In the genomic region with DNA sequence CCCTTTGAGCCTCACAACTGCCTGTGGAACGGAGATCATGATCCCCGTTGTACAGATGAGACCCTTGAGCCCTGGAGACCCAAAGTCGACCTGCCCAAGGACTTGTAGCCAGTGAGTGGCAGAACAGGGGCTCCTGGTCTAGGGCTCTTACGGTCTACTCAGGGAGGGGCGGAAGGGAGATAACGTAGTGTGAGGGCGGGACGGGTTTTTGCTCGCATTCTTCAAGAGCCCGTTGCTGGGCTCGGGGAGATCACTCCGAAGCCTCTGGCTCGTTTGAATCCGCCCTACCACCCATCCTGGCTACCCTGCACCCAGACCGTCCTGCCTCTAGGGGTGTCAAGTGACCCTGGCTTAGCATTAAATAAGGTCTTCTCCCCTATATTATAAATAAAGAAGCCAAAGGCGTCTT, we compare ENCODE assay signal across 8 cellular contexts. TPM values are rescaled to one million over a fixed set of nuclear protein-coding genes. Genes with fewer than 3 reads are reported as not detected.
A peak's percentile ranks its signal among the peaks of the same experiment; 100 is the strongest.
DNase-seq lines count a peak whose midpoint lies in the region; ATAC-seq and TF ChIP-seq lines count a peak whose summit lies in the region.

No MANE protein-coding gene starts in this region.

- peak overlapping the region; percentile 0 for H4K8ac ChIP-seq in trophoblast cell (ENCODE audit: low read depth, low read length)

- peak overlapping the region; percentile 16 for H3K27ac Mint-ChIP-seq in activated naive CD8-positive, alpha-beta T cell

- H3K4me1 ChIP-seq in cardiac muscle cell (ENCODE audit: low read depth), result peaks cover 23% of the 10 kb centered on the region
- peaks cover 5 to 8% of the 10 kb centered on the region in 2 experiments for H3K4me1 ChIP-seq in trophoblast cell (ENCODE audit: control insufficient read depth in 1 of 2, insufficient read depth in 2 of 2, low read length in 2 of 2)

- peak overlapping the region; percentile 0 for H2AFZ ChIP-seq in trophoblast cell (ENCODE audit: insufficient read depth, low read length, poor library complexity)

- H3K4me3 Mint-ChIP-seq in activated naive CD8-positive, alpha-beta T cell, result peak overlapping the region; percentile 85

- no peak overlapping the region for H4K12ac ChIP-seq in trophoblast cell (ENCODE audit: low read depth, low read length)

- H2AK5ac ChIP-seq in trophoblast cell (ENCODE audit: low read length), result no peak overlapping the region

- H3K9me3 Mint-ChIP-seq in activated naive CD8-positive, alpha-beta T cell (ENCODE audit: low read depth), result no peaks in the 10 kb centered on the region

- peak overlapping the region; percentile 63 for H3K9ac ChIP-seq in trophoblast cell (ENCODE audit: low read length)

- H3K79me1 ChIP-seq in trophoblast cell (ENCODE audit: low read length), result peaks cover 5% of the 10 kb centered on the region

- no peak overlapping the region for H3K4ac ChIP-seq in trophoblast cell (ENCODE audit: low read depth, low read length)

- H3K27me3 ChIP-seq in cardiac muscle cell, result peaks cover 16% of the 10 kb centered on the region
- H3K27me3 ChIP-seq in trophoblast cell (ENCODE audit: insufficient read depth, low read length), result no peaks in the 10 kb centered on the region

- DNase-seq in activated gamma-delta T cell treated with Interleukin-2 at 50 U/mL for 16 hours (peak; percentile 32), activated gamma-delta T cell (lab: John Stamatoyannopoulos, UW) (no peak), OCI-M2 (lab: John Stamatoyannopoulos, UW; ENCODE audit: unreplicated experiment) (peak; percentile 32), cardiac muscle cell (ENCODE audit: low read depth in 1 of 2, low spot score in 1 of 2) (peak; percentile 73 to 78), trophoblast cell (peak; percentile 45 to 69), NCI-H446 treated with DMSO at 0.1 percent for 48 hours (lab: John Stamatoyannopoulos, UW) (no peak)

- H3K36me3 ChIP-seq in cardiac muscle cell (no peaks in the 10 kb centered on the region), trophoblast cell (ENCODE audit: control insufficient read depth in 1 of 2, insufficient read depth in 2 of 2, low read length in 2 of 2) (no peaks in the 10 kb centered on the region)

- no peak overlapping the region for H2BK120ac ChIP-seq in trophoblast cell (ENCODE audit: insufficient read depth, low read length, poor library complexity)

- H4K91ac ChIP-seq in trophoblast cell (ENCODE audit: low read depth, low read length), result peak overlapping the region; percentile 0

- peak; percentile 12 for ATAC-seq in HG03045 (IDR thresholded peaks at IDR 0.05; ENCODE audit: unreplicated experiment)

- no peak overlapping the region for H2BK12ac ChIP-seq in trophoblast cell (ENCODE audit: low read length)

- H3K36me3 Mint-ChIP-seq in activated naive CD8-positive, alpha-beta T cell, result no peaks in the 10 kb centered on the region

- peaks cover 63% of the 10 kb centered on the region for H3K4me1 Mint-ChIP-seq in activated naive CD8-positive, alpha-beta T cell (ENCODE audit: low read depth)

- H3K18ac ChIP-seq in trophoblast cell (ENCODE audit: low read length), result peak overlapping the region; percentile 0

- peak overlapping the region; percentile 58 for H3K14ac ChIP-seq in trophoblast cell (ENCODE audit: low read length)

- H2BK5ac ChIP-seq in trophoblast cell (ENCODE audit: low read depth, low read length, poor library complexity), result no peak overlapping the region

- H3K4me3 ChIP-seq in cardiac muscle cell (peak overlapping the region; percentile 65), trophoblast cell (ENCODE audit: low read depth, low read length) (peak overlapping the region; percentile 90)

- H3K9me3 ChIP-seq in cardiac muscle cell (ENCODE audit: low read depth), result no peaks in the 10 kb centered on the region
- peaks cover 3% of the 10 kb centered on the region for H3K9me3 ChIP-seq in trophoblast cell (ENCODE audit: insufficient read depth, low read depth, low read length)

- peaks cover 4% of the 10 kb centered on the region for H3K79me2 ChIP-seq in trophoblast cell (ENCODE audit: control insufficient read depth, insufficient read depth, low read length, poor library complexity)

- peak overlapping the region; percentile 89 for H3K27ac ChIP-seq in cardiac muscle cell
- H3K27ac ChIP-seq in trophoblast cell (ENCODE audit: low read depth, low read length), result no peak overlapping the region

- H3K27me3 Mint-ChIP-seq in activated naive CD8-positive, alpha-beta T cell, result no peaks in the 10 kb centered on the region

- H3K23ac ChIP-seq in trophoblast cell (ENCODE audit: low read length), result no peak overlapping the region

- peak; percentile 18 for TF ChIP-seq CTCF in cardiac muscle cell (IDR thresholded peaks at IDR 0.05; ENCODE audit: low read depth, low read length)

- H3K4me2 ChIP-seq in trophoblast cell (ENCODE audit: low read length), result peak overlapping the region; percentile 67

- no CpG with 5 or more reads among the region's 16 CpGs for WGBS in trophoblast cell (ENCODE audit: extremely low coverage, insufficient coverage, insufficient read length)

RNA-seq across cellular contexts. Expression of gene CRY2, which starts 0.6 kb away (rescaled TPM):
- total RNA-seq in cardiac muscle cell, result 31.5 and 50.5 TPM in 2 replicates
- polyA plus RNA-seq in cardiac muscle cell, result 28.3 and 40.7 TPM in 2 replicates
- 7.8 and 8.1 TPM in 2 replicates for polyA plus RNA-seq in trophoblast cell (2013)

RNA-seq across cellular contexts. Expression of gene MAPK8IP1, which starts 37.5 kb away (rescaled TPM):
- total RNA-seq in cardiac muscle cell, result 12.6 and 19.1 TPM in 2 replicates
- 3.9 and 7.4 TPM in 2 replicates for polyA plus RNA-seq in cardiac muscle cell
- 7.4 and 8.1 TPM in 2 replicates for polyA plus RNA-seq in trophoblast cell (2013)

RNA-seq across cellular contexts. Expression of gene SLC35C1, which starts 43.0 kb away (rescaled TPM):
- 8.1 TPM in 2 replicates for total RNA-seq in cardiac muscle cell
- polyA plus RNA-seq in cardiac muscle cell, result 7.1 and 15.1 TPM in 2 replicates
- 11.4 and 11.5 TPM in 2 replicates for polyA plus RNA-seq in trophoblast cell (2013)

RNA-seq across cellular contexts. Expression of gene FREY1, which starts 59.2 kb away (rescaled TPM):
- 2.1 and 2.7 TPM in 2 replicates for total RNA-seq in cardiac muscle cell
- polyA plus RNA-seq in cardiac muscle cell, result 0.42 TPM in 1 of 2 replicates, not detected in the other
- 0.40 and 0.43 TPM in 2 replicates for polyA plus RNA-seq in trophoblast cell (2013)

Comparison
In these comparisons a context has a peak if more than half of its experiments do, and no peak if none do; other contexts are left out.
1. DNase-seq: peak in activated gamma-delta T cell treated with Interleukin-2 at 50 U/mL for 16 hours (single experiment), OCI-M2 (single experiment), cardiac muscle cell (2 of 2) and trophoblast cell (2 of 2); none in activated gamma-delta T cell (single experiment) and NCI-H446 treated with DMSO at 0.1 percent for 48 hours (single experiment).